ENCODE assay signal across 8 cellular contexts in genomic region chrX:72181178-72182125, GRCh38. TPM values are rescaled to one million over a fixed set of nuclear protein-coding genes. Genes with fewer than 3 reads are reported as not detected.
DNase-seq lines count a peak whose midpoint lies in the region; ATAC-seq and TF ChIP-seq lines count a peak whose summit lies in the region.

Gene PIN4, plus strand, starts transcription at chrX:72181757. Its CDS starts 29 bp downstream, at chrX:72181786.

- H3K4me1 ChIP-seq in Loucy (ENCODE audit: insufficient read depth, low read length, poor library complexity, severe bottlenecking) (peaks cover 5% of the 10 kb centered on the region), RWPE2 (ENCODE audit: insufficient read depth, poor library complexity, severe bottlenecking) (no peaks in the 10 kb centered on the region)

- H3F3A ChIP-seq in Loucy (ENCODE audit: low read depth), result no peaks in the 10 kb centered on the region

- peaks cover 14% of the 10 kb centered on the region for H3K36me3 Mint-ChIP-seq in nephron progenitor cell (ENCODE audit: low read depth)

- TF ChIP-seq CTCF in Loucy (conservative IDR thresholded peaks at IDR 0.05; ENCODE audit: low read length) (no peak), RWPE2 (IDR thresholded peaks at IDR 0.05; ENCODE audit: poor library complexity, severe bottlenecking) (no peak), fibroblast of the aortic adventitia (IDR thresholded peaks at IDR 0.05; ENCODE audit: insufficient read depth, low read length) (no peak), nephron progenitor cell (IDR thresholded peaks at IDR 0.05) (no peak)

- H3K36me3 ChIP-seq in H7 (replicated peaks; ENCODE audit: control insufficient read depth, insufficient read depth, low read length) (no peaks in the 10 kb centered on the region), Loucy (ENCODE audit: insufficient read depth, low read length) (no peaks in the 10 kb centered on the region), RWPE2 (ENCODE audit: low read depth) (0 out of 2 replicates have a peak, but pooled peaks cover 3% of the 10 kb centered on the region)

- peak within 1 kb of the TSS; percentile 63 for H3K27ac ChIP-seq in RWPE2 (ENCODE audit: poor library complexity, severe bottlenecking)

- peak within 1 kb of the TSS; percentile 64 for H2AFZ ChIP-seq in Loucy (ENCODE audit: low read length)

- peaks cover 3% of the 10 kb centered on the region for H3K27me3 Mint-ChIP-seq in nephron progenitor cell (ENCODE audit: low read depth, poor library complexity)
- no peaks in the 10 kb centered on the region for H3K27me3 Mint-ChIP-seq in stimulated activated naive CD8-positive, alpha-beta T cell treated with anti-CD3 and anti-CD28 coated beads, Interleukin-15, amount 100 ng/mL, for 72 hours

- H3K9me2 ChIP-seq in Loucy (replicated peaks; ENCODE audit: low read depth, low read length), result no peaks in the 10 kb centered on the region

- H3K9me3 Mint-ChIP-seq in nephron progenitor cell, result peaks cover 39% of the 10 kb centered on the region
- no peaks in the 10 kb centered on the region for H3K9me3 Mint-ChIP-seq in stimulated activated naive CD8-positive, alpha-beta T cell treated with anti-CD3 and anti-CD28 coated beads, Interleukin-15, amount 100 ng/mL, for 72 hours

- DNase-seq in EL (peak; percentile 96), H7 (peak; percentile 86), RWPE2 (ENCODE audit: low spot score) (peak; percentile 86), fibroblast of the aortic adventitia (ENCODE audit: low read depth) (peak; percentile 96), nephron progenitor cell (peak; percentile 85)
- DNase-seq in activated T-helper 9 cell treated with anti-CD3 and anti-CD28 coated beads, Interleukin-2, amount 50 U/mL, for 16 hours (ENCODE audit: low read depth), result peak; percentile 67
- peak; percentile 84 to 91 for DNase-seq in stimulated activated naive CD8-positive, alpha-beta T cell treated with anti-CD3 and anti-CD28 coated beads, Interleukin-15, amount 100 ng/mL, for 72 hours

- peak within 1 kb of the TSS; percentile 91 for H3K9ac ChIP-seq in Loucy (ENCODE audit: low read depth, low read length, poor library complexity, severe bottlenecking)

- peak within 1 kb of the TSS; percentile 82 for H3K4me2 ChIP-seq in Loucy (ENCODE audit: low read depth, low read length, poor library complexity, severe bottlenecking)

- H3K4me3 Mint-ChIP-seq in nephron progenitor cell, result no peak within 1 kb of the TSS
- no peak within 1 kb of the TSS for H3K4me3 Mint-ChIP-seq in stimulated activated naive CD8-positive, alpha-beta T cell treated with anti-CD3 and anti-CD28 coated beads, Interleukin-15, amount 100 ng/mL, for 72 hours

- no peaks in the 10 kb centered on the region for H3K4me1 Mint-ChIP-seq in nephron progenitor cell
- H3K4me1 Mint-ChIP-seq in stimulated activated naive CD8-positive, alpha-beta T cell treated with anti-CD3 and anti-CD28 coated beads, Interleukin-15, amount 100 ng/mL, for 72 hours, result peaks cover 10% of the 10 kb centered on the region

- no peaks in the 10 kb centered on the region for H3K27me3 ChIP-seq in H7 (ENCODE audit: control insufficient read depth, insufficient read depth, low read length)
- H3K27me3 ChIP-seq in Loucy (ENCODE audit: insufficient read depth, low read length, poor library complexity, severe bottlenecking), result no peaks in the 10 kb centered on the region
- no peaks in the 10 kb centered on the region for H3K27me3 ChIP-seq in RWPE2 (ENCODE audit: insufficient read depth, poor library complexity, severe bottlenecking)

- no peak within 1 kb of the TSS for H3K27ac Mint-ChIP-seq in nephron progenitor cell
- peak within 1 kb of the TSS in 1 of 2 donors; percentile 26 for H3K27ac Mint-ChIP-seq in stimulated activated naive CD8-positive, alpha-beta T cell treated with anti-CD3 and anti-CD28 coated beads, Interleukin-15, amount 100 ng/mL, for 72 hours

- peaks cover 5% of the 10 kb centered on the region for H4K20me1 ChIP-seq in Loucy (ENCODE audit: insufficient read depth, low read length, poor library complexity, severe bottlenecking)

- H3K9me3 ChIP-seq in Loucy (ENCODE audit: insufficient read depth, low read depth, low read length), result no peaks in the 10 kb centered on the region
- H3K9me3 ChIP-seq in RWPE2 (ENCODE audit: severe bottlenecking), result no peaks in the 10 kb centered on the region

- peaks cover 22% of the 10 kb centered on the region for H3K79me2 ChIP-seq in Loucy (ENCODE audit: insufficient read depth, low read length)

- H3K4me3 ChIP-seq in H7 (ENCODE audit: insufficient read depth, low read depth, low read length) (peak within 1 kb of the TSS; percentile 87), Loucy (ENCODE audit: low read length, poor library complexity, severe bottlenecking) (peak within 1 kb of the TSS; percentile 94), RWPE2 (ENCODE audit: severe bottlenecking) (peak within 1 kb of the TSS; percentile 80), fibroblast of the aortic adventitia (ENCODE audit: low read depth, low read length) (peak within 1 kb of the TSS; percentile 90)

- peak; percentile 98 for ATAC-seq in RWPE2 (ENCODE audit: low read depth)
- ATAC-seq in stimulated activated naive CD8-positive, alpha-beta T cell treated with anti-CD3 and anti-CD28 coated beads, Interleukin-15, amount 100 ng/mL, for 72 hours, result peak; percentile 97

RNA-seq across cellular contexts. Expression of gene PIN4, which starts in this region (rescaled TPM):
- total RNA-seq in H7 (2014; rRNA removed; shearing (Covaris generic)), result 26.5 and 28.8 TPM in 2 replicates
- 4.6 and 9.0 TPM in 2 replicates for total RNA-seq in fibroblast of the aortic adventitia (ENCODE audit: low replicate concordance)

Comparison
In these comparisons a context has a peak if more than half of its experiments do, and no peak if none do; other contexts are left out.
1. Peak in every context shown above with its lines: DNase-seq, ATAC-seq, H3K4me3 ChIP-seq and H3K27ac ChIP-seq.